Comparison of ENCODE assay signal across 29 cellular contexts in the genomic region with DNA sequence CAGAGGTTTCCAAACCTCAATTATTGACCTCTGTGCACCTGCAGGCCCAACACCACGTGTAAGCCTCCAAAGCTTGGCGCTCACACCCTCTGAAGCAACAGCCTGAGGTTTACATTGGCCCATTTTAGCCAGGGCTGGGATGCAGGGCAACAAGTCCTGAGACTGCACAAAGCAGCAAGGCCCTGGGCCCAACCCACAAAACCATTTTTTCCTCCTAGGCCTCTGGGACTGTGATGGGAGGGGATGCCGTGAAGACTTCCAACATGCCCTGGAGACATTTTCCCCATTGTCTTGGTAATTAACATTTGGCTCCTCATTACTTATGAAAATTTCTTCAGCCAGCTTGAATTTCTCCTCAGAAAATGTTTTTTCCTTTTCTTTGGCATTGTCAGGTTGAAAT. TPM values are rescaled to one million over a fixed set of nuclear protein-coding genes. Genes with fewer than 3 reads are reported as not detected.
"Had no signal": no experiment of that assay in that cellular context is flagged by ENCODE, and none has a peak within 500 bp of the region (broad histone marks: within the 10 kb centered on the region; RNA-seq: fewer than 3 reads in every experiment).

No MANE protein-coding gene starts in this region.

- H3K27me3 ChIP-seq: esophagus muscularis mucosa, esophagus squamous epithelium, foreskin keratinocyte, gastrocnemius medialis, gastroesophageal sphincter, heart left ventricle, heart right ventricle had no signal

- H3K4me1 ChIP-seq: esophagus muscularis mucosa, esophagus squamous epithelium, foreskin keratinocyte, gastrocnemius medialis, gastroesophageal sphincter, heart left ventricle, heart right ventricle had no signal

- DNase-seq: cortex of kidney; dermis blood vessel endothelial cell; dorsolateral prefrontal cortex; effector CD4-positive, alpha-beta T cell; effector CD8-positive, alpha-beta T cell; effector memory CD4-positive, alpha-beta T cell; effector memory CD8-positive, alpha-beta T cell; endodermal cell; erythroblast; esophagus squamous epithelium; foreskin fibroblast; foreskin keratinocyte; foreskin melanocyte; gastrocnemius medialis; glutamatergic neuron; head of caudate nucleus; heart left ventricle; heart right ventricle had no signal

- ATAC-seq: effector memory CD8-positive, alpha-beta T cell; esophagus mucosa; foreskin keratinocyte; gastrocnemius medialis; gastroesophageal sphincter; heart left ventricle; heart right ventricle had no signal

- H3K4me3 ChIP-seq: coronary artery, dorsolateral prefrontal cortex, esophagus muscularis mucosa, esophagus squamous epithelium, gastrocnemius medialis, gastroesophageal sphincter, heart left ventricle, heart right ventricle had no signal

- H3K36me3 ChIP-seq: esophagus muscularis mucosa, esophagus squamous epithelium, gastrocnemius medialis, gastroesophageal sphincter, heart left ventricle, heart right ventricle had no signal

- FAIRE-seq: colon, endometrium, endothelial cell of umbilical vein, frontal cortex had no signal

- H3K27ac ChIP-seq: coronary artery, dorsolateral prefrontal cortex, epithelial cell of prostate, esophagus muscularis mucosa, esophagus squamous epithelium, foreskin keratinocyte, gastrocnemius medialis, gastroesophageal sphincter, heart left ventricle, heart right ventricle had no signal

- H3K9me3 ChIP-seq: esophagus squamous epithelium, gastrocnemius medialis, gastroesophageal sphincter had no signal

RNA-seq across cellular contexts. Expression of gene CNKSR2, which starts 54.9 kb away (rescaled TPM):
- total RNA-seq: dermis microvascular lymphatic vessel endothelial cell, esophagus mucosa, glomerular endothelial cell had no signal
- polyA plus RNA-seq: endothelial cell of umbilical vein had no signal
